In the genomic region with DNA sequence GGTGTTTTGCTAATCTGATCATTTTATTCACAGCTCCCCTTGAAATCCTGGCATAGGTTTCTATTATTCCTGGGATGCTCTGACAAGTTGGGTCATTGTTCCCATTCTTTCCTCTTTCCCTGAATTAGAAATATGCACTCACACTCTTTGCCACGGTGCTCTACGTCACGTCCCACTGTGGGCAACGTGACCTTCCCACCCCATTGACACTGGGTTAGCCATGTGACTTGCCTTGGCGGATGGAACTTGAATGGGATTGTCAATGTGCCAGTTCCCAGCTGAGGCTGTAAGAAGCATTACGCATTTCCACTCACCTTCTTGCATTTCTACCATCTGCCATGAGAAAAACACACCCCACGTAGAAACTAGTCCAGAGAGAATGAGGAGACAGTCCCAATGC, we compare ENCODE assay signal across 25 cellular contexts.
"Had no signal": no experiment of that assay in that cellular context is flagged by ENCODE, and none has a peak within 500 bp of the region (broad histone marks: within the 10 kb centered on the region; RNA-seq: fewer than 3 reads in every experiment).

No MANE protein-coding gene starts in this region.

- H3K36me3 ChIP-seq: brain microvascular endothelial cell, WERI-Rb-1 had no signal

- ATAC-seq: activated CD4-positive, CD25-positive, alpha-beta regulatory T cell treated with anti-CD3 and anti-CD28 coated beads, Interleukin-2, amount 50 U/mL, for 24 hours; activated CD8-positive, alpha-beta T cell treated with anti-CD3 and anti-CD28 coated beads for 36 hours; activated T-cell treated with anti-CD3 and anti-CD28 coated beads, Interleukin-2, amount 50 U/mL, for 4 hours; activated T-helper 17 cell treated with anti-CD3 and anti-CD28 coated beads, Interleukin-2, amount 50 U/mL, for 72 hours; effector memory CD8-positive, alpha-beta T cell; T-helper 17 cell had no signal

- H3K27ac ChIP-seq: brain microvascular endothelial cell, WERI-Rb-1 had no signal

- DNase-seq: activated B cell treated with CpG ODN at 0.5 μM for 24 hours; activated CD4-positive, alpha-beta T cell treated with anti-CD3 and anti-CD28 coated beads for 48 hours; activated CD4-positive, alpha-beta T cell treated with anti-CD3 and anti-CD28 coated beads, Interleukin-2, amount 50 U/mL, for 1 hour; activated CD4-positive, alpha-beta T cell treated with anti-CD3 and anti-CD28 coated beads, Interleukin-2, amount 50 U/mL, for 48 hours; activated CD8-positive, alpha-beta memory T cell treated with anti-CD3 and anti-CD28 coated beads for 24 hours; activated CD8-positive, alpha-beta T cell treated with anti-CD3 and anti-CD28 coated beads for 36 hours; activated effector memory CD4-positive, alpha-beta T cell treated with Interleukin-2 at 50 U/mL for 16 hours; activated gamma-delta T cell treated with Interleukin-2 at 50 U/mL for 16 hours; activated naive CD4-positive, alpha-beta T cell treated with anti-CD3 and anti-CD28 coated beads, Interleukin-2, amount 50 U/mL, for 16 hours; activated naive CD4-positive, alpha-beta T cell treated with Interleukin-2 at 50 U/mL for 16 hours; activated T-cell treated with anti-CD3 and anti-CD28 coated beads, Interleukin-2, amount 50 U/mL, for 4 hours; amniotic stem cell; brain microvascular endothelial cell; caudate nucleus; cortex of kidney; dermis blood vessel endothelial cell; effector CD4-positive, alpha-beta T cell; effector memory CD8-positive, alpha-beta T cell; foreskin fibroblast; head of caudate nucleus; T-helper 17 cell; T1000; WERI-Rb-1 had no signal

- H3K27me3 ChIP-seq: brain microvascular endothelial cell had no signal
